Comparison of ENCODE assay signal across 13 cellular contexts in genomic region chr18:75244914-75245313, GRCh38.
"Had no signal": no experiment of that assay in that cellular context is flagged by ENCODE, and none has a peak within 500 bp of the region (broad histone marks: within the 10 kb centered on the region; RNA-seq: fewer than 3 reads in every experiment).

No MANE protein-coding gene starts in this region.

- H3K27me3 Mint-ChIP-seq: activated CD8-positive, alpha-beta T cell treated with anti-CD3 and anti-CD28 coated beads for 36 hours; activated naive CD4-positive, alpha-beta T cell treated with anti-CD3 and anti-CD28 coated beads, Interleukin-2, amount 10 ng/mL, durations not matched to agents 7 days and 5 days; activated T-helper 17 cell treated with anti-CD3 and anti-CD28 coated beads, Interleukin-2, amount 50 U/mL, for 72 hours had no signal

- H3K27me3 ChIP-seq: body of pancreas, esophagus squamous epithelium, sigmoid colon had no signal

- H3K4me3 Mint-ChIP-seq: activated CD8-positive, alpha-beta T cell treated with anti-CD3 and anti-CD28 coated beads for 36 hours; activated naive CD4-positive, alpha-beta T cell treated with anti-CD3 and anti-CD28 coated beads, Interleukin-2, amount 10 ng/mL, durations not matched to agents 7 days and 5 days had no signal

- H3K36me3 ChIP-seq: esophagus squamous epithelium, sigmoid colon had no signal

- ATAC-seq: activated T-helper 17 cell treated with anti-CD3 and anti-CD28 coated beads, Interleukin-2, amount 50 U/mL, for 72 hours had no signal

- H3K9me3 ChIP-seq: body of pancreas, esophagus squamous epithelium, sigmoid colon had no signal

- DNase-seq: activated CD8-positive, alpha-beta memory T cell treated with anti-CD3 and anti-CD28 coated beads, Interleukin-2, amount 50 U/mL, for 48 hours; amniotic stem cell; esophagus squamous epithelium; left colon; sigmoid colon; stimulated activated naive CD4-positive, alpha-beta T cell treated with Interleukin-2 at 50 U/mL for 16 hours; T1000 had no signal

- H3K27ac ChIP-seq: body of pancreas, VCaP had no signal

- H3K9me3 Mint-ChIP-seq: activated CD8-positive, alpha-beta T cell treated with anti-CD3 and anti-CD28 coated beads for 36 hours; activated T-helper 17 cell treated with anti-CD3 and anti-CD28 coated beads, Interleukin-2, amount 50 U/mL, for 72 hours had no signal

- H3K4me3 ChIP-seq: body of pancreas, esophagus squamous epithelium, lung, sigmoid colon had no signal
